Comparison of ENCODE assay signal across 25 cellular contexts in the genomic region with DNA sequence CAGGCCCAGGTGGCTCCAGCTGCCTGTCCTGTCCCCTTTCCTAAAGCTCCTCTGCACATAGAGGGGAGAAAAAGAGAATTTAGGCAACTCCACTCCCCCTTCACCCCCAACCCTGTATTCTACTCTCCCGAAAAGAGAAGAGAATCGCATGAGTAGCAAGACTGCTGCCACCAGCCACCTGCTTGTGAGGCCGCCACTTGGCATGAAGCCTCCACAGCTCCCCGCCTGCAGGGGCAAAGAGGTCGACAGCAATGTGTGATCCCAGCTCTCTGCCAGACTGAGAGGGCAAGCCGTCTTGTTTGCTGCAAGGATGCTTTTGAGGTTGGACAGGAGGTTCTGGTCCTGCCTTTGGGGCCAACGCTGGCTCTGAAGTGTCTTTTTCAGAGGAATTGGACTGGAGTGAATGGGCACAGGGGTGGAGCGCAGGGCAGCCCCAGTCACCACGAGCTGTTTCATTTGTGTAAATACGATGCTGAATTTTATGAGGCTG.
"Had no signal": no experiment of that assay in that cellular context is flagged by ENCODE, and none has a peak within 500 bp of the region (broad histone marks: within the 10 kb centered on the region; RNA-seq: fewer than 3 reads in every experiment).

No MANE protein-coding gene starts in this region.

- H3K9ac ChIP-seq: KMS-11 had no signal

- DNase-seq: Kasumi-1, MM.1S, NCI-H1105 treated with DMSO at 0.1 percent for 48 hours, NCI-H1417 treated with DMSO at 0.1 percent for 48 hours, NCI-H146, NCI-H1694 treated with DMSO at 0.1 percent for 48 hours, NCI-H1930, NCI-H2081, NCI-H2107, NCI-H2171 treated with DMSO at 0.1 percent for 48 hours, NCI-H345, NCI-H446 treated with DMSO at 0.1 percent for 48 hours, NCI-H510A treated with DMSO at 0.1 percent for 48 hours, NCI-H526, NCI-H82, Right ventricle myocardium superior, RPMI8226, SIG-M5 had no signal

- H3K36me3 Mint-ChIP-seq: IgD-negative memory B cell had no signal

- H3K9me3 Mint-ChIP-seq: IgD-negative memory B cell had no signal

- H3K27me3 ChIP-seq: SJSA1 had no signal

- H3K9me3 ChIP-seq: SJSA1 had no signal

- H3K4me3 ChIP-seq: K562, SJSA1, SK-N-MC had no signal

- H3K27ac ChIP-seq: HL-60, KMS-11, SJSA1, SK-N-MC had no signal

- H3K4me2 ChIP-seq: KMS-11 had no signal

- H3K27ac Mint-ChIP-seq: IgD-negative memory B cell had no signal

- ATAC-seq: HepG2, K562 had no signal

- H3K4me3 Mint-ChIP-seq: IgD-negative memory B cell had no signal

- H3K4me1 ChIP-seq: SJSA1 had no signal

- H3K36me3 ChIP-seq: SJSA1 had no signal
